Comparison of ENCODE assay signal across 23 cellular contexts in the genomic region with DNA sequence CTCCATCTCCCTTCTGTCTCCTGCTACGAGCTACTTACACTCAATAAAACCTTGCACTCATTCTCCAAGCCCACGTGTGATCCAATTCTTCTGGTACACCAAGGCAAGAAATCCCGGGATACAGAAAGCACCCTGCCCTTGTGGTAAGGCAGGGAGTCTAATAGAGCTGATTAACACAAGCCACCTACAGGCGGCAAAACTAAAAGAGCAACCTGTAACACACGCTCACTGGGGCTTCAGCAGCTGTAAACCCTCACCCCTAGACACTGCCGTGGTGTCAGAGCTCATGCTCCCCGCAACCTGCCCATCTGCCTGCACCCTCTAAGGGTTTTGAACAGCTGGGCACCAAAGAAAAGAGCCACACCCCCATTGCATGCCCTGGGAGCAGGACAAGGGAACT.
"Had no signal": no experiment of that assay in that cellular context is flagged by ENCODE, and none has a peak within 500 bp of the region (broad histone marks: within the 10 kb centered on the region; RNA-seq: fewer than 3 reads in every experiment).

No MANE protein-coding gene starts in this region.

- H3K27ac ChIP-seq: adrenal gland, ascending aorta had no signal

- H3K4me1 Mint-ChIP-seq: activated naive CD8-positive, alpha-beta T cell treated with anti-CD3 and anti-CD28 coated beads, Interleukin-2, amount 10 ng/mL, durations not matched to agents 7 days and 5 days; brain; central memory CD8-positive, alpha-beta T cell had no signal

- H3K9ac ChIP-seq: SK-N-SH had no signal

- H3K4me3 ChIP-seq: adrenal gland, ascending aorta had no signal

- DNase-seq: activated CD4-positive, alpha-beta T cell treated with anti-CD3 and anti-CD28 coated beads for 48 hours; activated CD4-positive, alpha-beta T cell treated with anti-CD3 and anti-CD28 coated beads, Interleukin-2, amount 50 U/mL, for 4 hours; activated CD4-positive, CD25-positive, alpha-beta regulatory T cell treated with anti-CD3 and anti-CD28 coated beads, Interleukin-2, amount 50 U/mL, for 72 hours; activated CD8-positive, alpha-beta memory T cell treated with anti-CD3 and anti-CD28 coated beads, Interleukin-2, amount 50 U/mL, for 48 hours; activated CD8-positive, alpha-beta T cell treated with anti-CD3 and anti-CD28 coated beads, Interleukin-2, amount 10 ng/mL, durations not matched to agents 7 days and 5 days; activated naive CD4-positive, alpha-beta T cell treated with anti-CD3 and anti-CD28 coated beads, Interleukin-2, amount 50 U/mL, for 16 hours; activated naive CD8-positive, alpha-beta T cell treated with anti-CD3 and anti-CD28 coated beads, Interleukin-2, amount 10 ng/mL, durations not matched to agents 7 days and 5 days; activated T-cell treated with anti-CD3 and anti-CD28 coated beads, Interleukin-2, amount 50 U/mL, for 1 hour; adrenal gland; Kasumi-1; KBM-7; NCI-H1105 treated with DMSO at 0.1 percent for 48 hours; NCI-H1436 treated with DMSO at 0.1 percent for 48 hours; NCI-H187; NCI-H2081; NCI-H446; NCI-H526 treated with DMSO at 0.1 percent for 48 hours; NCI-H82; SK-N-SH had no signal

- H3K27me3 Mint-ChIP-seq: activated naive CD8-positive, alpha-beta T cell treated with anti-CD3 and anti-CD28 coated beads, Interleukin-2, amount 10 ng/mL, durations not matched to agents 7 days and 5 days; central memory CD8-positive, alpha-beta T cell had no signal

- H3K9me3 Mint-ChIP-seq: activated naive CD8-positive, alpha-beta T cell treated with anti-CD3 and anti-CD28 coated beads, Interleukin-2, amount 10 ng/mL, durations not matched to agents 7 days and 5 days; T-helper 2 cell treated with Interferon-gamma antibody and Interleukin-4, amounts not matched to agents 5 μg/mL and 100 μg/mL, for 36 hours had no signal

- H3K27ac Mint-ChIP-seq: activated CD8-positive, alpha-beta T cell treated with anti-CD3 and anti-CD28 coated beads, Interleukin-2, amount 10 ng/mL, durations not matched to agents 7 days and 5 days; activated naive CD8-positive, alpha-beta T cell treated with anti-CD3 and anti-CD28 coated beads, Interleukin-2, amount 10 ng/mL, durations not matched to agents 7 days and 5 days; brain; T-helper 2 cell treated with Interferon-gamma antibody and Interleukin-4, amounts not matched to agents 5 μg/mL and 100 μg/mL, for 36 hours had no signal

- H3K27me3 ChIP-seq: ascending aorta had no signal

- H3K36me3 ChIP-seq: adrenal gland, ascending aorta had no signal

- ATAC-seq: activated CD8-positive, alpha-beta T cell treated with anti-CD3 and anti-CD28 coated beads, Interleukin-2, amount 10 ng/mL, durations not matched to agents 7 days and 5 days had no signal

- H3K4me1 ChIP-seq: adrenal gland, ascending aorta had no signal

- H3K4me2 ChIP-seq: SK-N-SH had no signal

- H3K9me3 ChIP-seq: adrenal gland, SK-N-SH had no signal

- H3K4me3 Mint-ChIP-seq: activated CD8-positive, alpha-beta T cell treated with anti-CD3 and anti-CD28 coated beads, Interleukin-2, amount 10 ng/mL, durations not matched to agents 7 days and 5 days; activated naive CD8-positive, alpha-beta T cell treated with anti-CD3 and anti-CD28 coated beads, Interleukin-2, amount 10 ng/mL, durations not matched to agents 7 days and 5 days; brain; central memory CD8-positive, alpha-beta T cell; T-helper 2 cell treated with Interferon-gamma antibody and Interleukin-4, amounts not matched to agents 5 μg/mL and 100 μg/mL, for 36 hours had no signal

- H3K36me3 Mint-ChIP-seq: activated naive CD8-positive, alpha-beta T cell treated with anti-CD3 and anti-CD28 coated beads, Interleukin-2, amount 10 ng/mL, durations not matched to agents 7 days and 5 days; brain had no signal
